In genomic region chr2:168722592-168722991, GRCh38 we compare ENCODE assay signal across 19 cellular contexts.
DNase-seq lines count a peak whose midpoint lies in the region; ATAC-seq and TF ChIP-seq lines count a peak whose summit lies in the region.
"Had no signal": no experiment of that assay in that cellular context is flagged by ENCODE, and none has a peak within 500 bp of the region (broad histone marks: within the 10 kb centered on the region; RNA-seq: fewer than 3 reads in every experiment).

No MANE protein-coding gene starts in this region.

- H3K4me1 Mint-ChIP-seq in activated B cell treated with CpG ODN at 0.5 μM for 24 hours, result peaks cover 15% of the 10 kb centered on the region
- H3K4me1 Mint-ChIP-seq in activated CD4-positive, alpha-beta T cell treated with anti-CD3 and anti-CD28 coated beads for 36 hours, result peaks cover 15% of the 10 kb centered on the region
- H3K4me1 Mint-ChIP-seq: GM23338 had no signal

- no peak overlapping the region for H3K4me3 Mint-ChIP-seq in activated B cell treated with CpG ODN at 0.5 μM for 24 hours
- no peak overlapping the region for H3K4me3 Mint-ChIP-seq in activated CD4-positive, alpha-beta T cell treated with anti-CD3 and anti-CD28 coated beads for 36 hours
- H3K4me3 Mint-ChIP-seq: activated T-cell treated with anti-CD3 and anti-CD28 coated beads, Interleukin-2, amount 50 U/mL, for 4 hours; effector memory CD8-positive, alpha-beta T cell; GM23338; stimulated activated naive B cell treated with anti-CD40 and anti-IgM and Interleukin-4, amounts not matched to agents 10 μg/mL and 1 μg/mL and 100 μg/mL, for 72 hours; T-helper 1 cell treated with Interleukin-12 subunit alpha and Interleukin-12 subunit beta and Interleukin-4 antibody, amounts not matched to agents 30 μg/mL and 1 μg/mL, for 36 hours had no signal

- H3K9me3 ChIP-seq in osteoblast (ENCODE audit: low read depth, low read length), result no peaks in the 10 kb centered on the region
- H3K9me3 ChIP-seq: pancreas had no signal

- CTCF ChIA-PET in activated B cell treated with CpG ODN at 0.5 μM for 24 hours (lab: Charles Lee), result no interaction called here
- CTCF ChIA-PET in activated CD4-positive, alpha-beta T cell treated with anti-CD3 and anti-CD28 coated beads for 36 hours (lab: Charles Lee), result no interaction called here

- POLR2A ChIA-PET in activated B cell treated with CpG ODN at 0.5 μM for 24 hours (lab: Charles Lee), result no interaction called here
- POLR2A ChIA-PET in activated CD4-positive, alpha-beta T cell treated with anti-CD3 and anti-CD28 coated beads for 36 hours (lab: Charles Lee), result no interaction called here

- no peaks in the 10 kb centered on the region for H3K27me3 Mint-ChIP-seq in activated B cell treated with CpG ODN at 0.5 μM for 24 hours
- H3K27me3 Mint-ChIP-seq in activated CD4-positive, alpha-beta T cell treated with anti-CD3 and anti-CD28 coated beads for 36 hours, result no peaks in the 10 kb centered on the region
- H3K27me3 Mint-ChIP-seq: effector memory CD8-positive, alpha-beta T cell; stimulated activated naive B cell treated with anti-CD40 and anti-IgM and Interleukin-4, amounts not matched to agents 10 μg/mL and 1 μg/mL and 100 μg/mL, for 72 hours had no signal

- H3K79me2 ChIP-seq in osteoblast (ENCODE audit: insufficient read depth, low read length), result no peaks in the 10 kb centered on the region

- no peak overlapping the region for H2AFZ ChIP-seq in osteoblast (ENCODE audit: low read length)
- H2AFZ ChIP-seq: GM23338 had no signal

- H3K27me3 ChIP-seq in osteoblast (ENCODE audit: insufficient read depth, low read length), result no peaks in the 10 kb centered on the region
- H3K27me3 ChIP-seq: pancreas had no signal

- no peak overlapping the region for H3K4me3 ChIP-seq in osteoblast (ENCODE audit: insufficient read depth, low read length)
- H3K4me3 ChIP-seq: GM23338, pancreas had no signal

- H3K4me1 ChIP-seq in osteoblast (ENCODE audit: insufficient read depth, low read length), result peaks cover 11% of the 10 kb centered on the region
- H3K4me1 ChIP-seq: pancreas had no signal

- DNase-seq in GM03348 (ENCODE audit: low spot score) (peak; percentile 44), activated B cell treated with CpG ODN at 0.5 μM for 24 hours (no peak), Right ventricle myocardium superior (no peak), osteoblast (ENCODE audit: insufficient read length, low spot score, missing footprints) (peak; percentile 41), hypothalamus (lab: John Stamatoyannopoulos, UW) (no peak), ureter (ENCODE audit: low spot score) (no peak)
- DNase-seq in activated CD4-positive, alpha-beta T cell treated with anti-CD3 and anti-CD28 coated beads for 36 hours, result no peak
- no peak for DNase-seq in stimulated activated CD4-positive, alpha-beta T cell treated with anti-CD3 and anti-CD28 coated beads, Interleukin-4, amount 100 ng/mL, for 1 hour
- DNase-seq: activated CD4-positive, alpha-beta T cell treated with anti-CD3 and anti-CD28 coated beads for 48 hours; activated T-cell treated with anti-CD3 and anti-CD28 coated beads, Interleukin-2, amount 50 U/mL, for 4 hours; DMS79; effector memory CD8-positive, alpha-beta T cell; MV-4-11; pancreas; stimulated activated CD4-positive, alpha-beta T cell treated with anti-CD3 and anti-CD28 coated beads, Interleukin-2, amount 100 ng/mL, for 24 hours; stimulated activated naive B cell treated with anti-CD40 and anti-IgM and Interleukin-4, amounts not matched to agents 10 μg/mL and 1 μg/mL and 100 μg/mL, for 72 hours had no signal

- peak overlapping the region; percentile 1 for H3K27ac Mint-ChIP-seq in activated B cell treated with CpG ODN at 0.5 μM for 24 hours
- no peak overlapping the region for H3K27ac Mint-ChIP-seq in activated CD4-positive, alpha-beta T cell treated with anti-CD3 and anti-CD28 coated beads for 36 hours
- H3K27ac Mint-ChIP-seq: effector memory CD8-positive, alpha-beta T cell; GM23338; stimulated activated naive B cell treated with anti-CD40 and anti-IgM and Interleukin-4, amounts not matched to agents 10 μg/mL and 1 μg/mL and 100 μg/mL, for 72 hours; T-helper 1 cell treated with Interleukin-12 subunit alpha and Interleukin-12 subunit beta and Interleukin-4 antibody, amounts not matched to agents 30 μg/mL and 1 μg/mL, for 36 hours had no signal

- no peaks in the 10 kb centered on the region for H3K9me3 Mint-ChIP-seq in activated B cell treated with CpG ODN at 0.5 μM for 24 hours
- H3K9me3 Mint-ChIP-seq in activated CD4-positive, alpha-beta T cell treated with anti-CD3 and anti-CD28 coated beads for 36 hours (ENCODE audit: low read depth), result no peaks in the 10 kb centered on the region
- H3K9me3 Mint-ChIP-seq: activated T-cell treated with anti-CD3 and anti-CD28 coated beads, Interleukin-2, amount 50 U/mL, for 4 hours; effector memory CD8-positive, alpha-beta T cell; GM23338; stimulated activated naive B cell treated with anti-CD40 and anti-IgM and Interleukin-4, amounts not matched to agents 10 μg/mL and 1 μg/mL and 100 μg/mL, for 72 hours; T-helper 1 cell treated with Interleukin-12 subunit alpha and Interleukin-12 subunit beta and Interleukin-4 antibody, amounts not matched to agents 30 μg/mL and 1 μg/mL, for 36 hours had no signal

- no peak overlapping the region for H3K4me2 ChIP-seq in osteoblast (ENCODE audit: insufficient read depth, low read length)
- H3K4me2 ChIP-seq: GM23338 had no signal

- peak overlapping the region; percentile 43 for H3K27ac ChIP-seq in osteoblast (ENCODE audit: low read depth, low read length)
- H3K27ac ChIP-seq: pancreas had no signal

- H4K20me1 ChIP-seq in osteoblast (ENCODE audit: insufficient read depth, low read length), result no peaks in the 10 kb centered on the region

- H3K36me3 Mint-ChIP-seq in activated B cell treated with CpG ODN at 0.5 μM for 24 hours (ENCODE audit: low read depth), result peaks cover 24% of the 10 kb centered on the region
- peaks cover 35% of the 10 kb centered on the region for H3K36me3 Mint-ChIP-seq in activated CD4-positive, alpha-beta T cell treated with anti-CD3 and anti-CD28 coated beads for 36 hours (ENCODE audit: low read depth)

- no peaks in the 10 kb centered on the region for H3K36me3 ChIP-seq in osteoblast (ENCODE audit: insufficient read depth, low read length)
- H3K36me3 ChIP-seq: pancreas had no signal

- intact Hi-C loops in activated B cell treated with CpG ODN at 0.5 μM for 24 hours (cut with micrococcal nuclease) (loop anchor here (1.0 kb wide), 1 partner anchor 10 kb away; no protein-coding TSS in a partner anchor), Right ventricle myocardium superior (cut with DNase I) (no loop called here)
- intact Hi-C loops in activated CD4-positive, alpha-beta T cell treated with anti-CD3 and anti-CD28 coated beads for 36 hours (cut with DNase I, micrococcal nuclease), result no loop called here

- ATAC-seq in activated B cell treated with CpG ODN at 0.5 μM for 24 hours (ENCODE audit: low read depth) (no peak), Right ventricle myocardium superior (ENCODE audit: poor library complexity) (peak; percentile 98)
- no peak for ATAC-seq in activated CD4-positive, alpha-beta T cell treated with anti-CD3 and anti-CD28 coated beads for 36 hours
- ATAC-seq: activated T-cell treated with anti-CD3 and anti-CD28 coated beads, Interleukin-2, amount 50 U/mL, for 4 hours; effector memory CD8-positive, alpha-beta T cell; GM23338; Panc1; stimulated activated naive B cell treated with anti-CD40 and anti-IgM and Interleukin-4, amounts not matched to agents 10 μg/mL and 1 μg/mL and 100 μg/mL, for 72 hours had no signal

- TF ChIP-seq CTCF in activated B cell treated with CpG ODN at 0.5 μM for 24 hours (IDR thresholded peaks at IDR 0.05), result no peak
- no peak for TF ChIP-seq CTCF in osteoblast (IDR thresholded peaks at IDR 0.05; ENCODE audit: extremely low read depth, low read depth, low read length)

Comparison
In these comparisons a context has a peak if more than half of its experiments do, and no peak if none do; other contexts are left out.
1. DNase-seq: peak in GM03348 (single experiment) and osteoblast (single experiment); none in activated B cell treated with CpG ODN at 0.5 μM for 24 hours (single experiment), Right ventricle myocardium superior (single experiment), hypothalamus (0 of 51), activated CD4-positive, alpha-beta T cell treated with anti-CD3 and anti-CD28 coated beads for 36 hours (single experiment), stimulated activated CD4-positive, alpha-beta T cell treated with anti-CD3 and anti-CD28 coated beads, Interleukin-4, amount 100 ng/mL, for 1 hour (single experiment) and ureter (single experiment).